10 cellular contexts compared by ENCODE assay signal in the genomic region with DNA sequence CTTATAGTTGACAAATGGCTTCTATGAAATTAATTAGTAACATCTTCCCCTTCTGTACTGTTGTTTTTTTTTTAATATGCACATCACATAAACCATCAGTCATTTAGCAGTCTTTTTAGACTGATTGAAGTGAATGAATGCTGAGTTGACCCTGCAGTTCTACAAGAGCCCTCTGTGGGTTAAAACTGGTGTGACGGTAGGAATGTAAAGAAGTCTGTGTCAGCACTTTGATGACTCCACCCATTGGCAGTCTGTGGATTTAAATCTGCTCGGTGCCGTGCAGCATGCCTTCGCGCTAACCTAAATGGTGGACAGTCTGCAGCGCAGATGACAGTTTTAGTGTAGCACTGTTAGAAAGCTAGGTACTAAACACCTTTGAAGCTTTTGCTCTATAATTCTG. TPM values are rescaled to one million over a fixed set of nuclear protein-coding genes. Genes with fewer than 3 reads are reported as not detected.
A peak's percentile ranks its signal among the peaks of the same experiment; 100 is the strongest.
DNase-seq lines count a peak whose midpoint lies in the region; ATAC-seq, FAIRE-seq and TF ChIP-seq lines count a peak whose summit lies in the region.
"Had no signal": no experiment of that assay in that cellular context is flagged by ENCODE, and none has a peak within 500 bp of the region (broad histone marks: within the 10 kb centered on the region; RNA-seq: fewer than 3 reads in every experiment).

No MANE protein-coding gene starts in this region.

- TF ChIP-seq CTCF in AG10803 (conservative IDR thresholded peaks at IDR 0.05; ENCODE audit: low read length) (peak; percentile 47), D721Med (IDR thresholded peaks at IDR 0.05; ENCODE audit: insufficient read depth, missing control alignments) (no peak)

- H3K4me1 ChIP-seq in right cardiac atrium (ENCODE audit: control insufficient read depth, insufficient read depth, low read length): no peaks in the 10 kb centered on the region

- no peak overlapping the region; the same call in 1 of the 2 replicates for H3K4me3 ChIP-seq in AG10803 (ENCODE audit: low read length)
- no peak overlapping the region for H3K4me3 ChIP-seq in right cardiac atrium (ENCODE audit: low read length)
- H3K4me3 ChIP-seq: thoracic aorta had no signal

- 28% methylated on average over 6 of the region's 6 CpGs for WGBS in right cardiac atrium

- no peak for ATAC-seq in right cardiac atrium
- no peak for ATAC-seq in GM21717 (IDR thresholded peaks at IDR 0.05; ENCODE audit: unreplicated experiment)

- DNase-seq in AG10803 (ENCODE audit: low read depth) (peak; percentile 52), GM03348 (ENCODE audit: low spot score) (peak; percentile 47), SW 1271 (lab: John Stamatoyannopoulos, UW) (peak; percentile 37 to 49), germinal center (ENCODE audit: low spot score) (peak; percentile 44), CD1c-positive myeloid dendritic cell (ENCODE audit: extremely low spot score) (no peak), right cardiac atrium (no peak), D721Med (ENCODE audit: insufficient read length, low spot score) (no peak)

- no peaks in the 10 kb centered on the region for H3K9me3 ChIP-seq in right cardiac atrium (ENCODE audit: control insufficient read depth, low read length)
- H3K9me3 ChIP-seq: thoracic aorta had no signal

- H3K27me3 ChIP-seq in right cardiac atrium (ENCODE audit: control insufficient read depth, insufficient read depth): no peaks in the 10 kb centered on the region

- no peak for FAIRE-seq in D721Med (lab: Jason Lieb, UNC)
- FAIRE-seq: islet of Langerhans had no signal

- no peak overlapping the region for H3K27ac ChIP-seq in right cardiac atrium (ENCODE audit: low read length)
- H3K27ac ChIP-seq: thoracic aorta had no signal

- intact Hi-C loops in right cardiac atrium (cut with DNase I): loop anchor here in 1 of 4 donors (10.0 kb wide), 1 partner anchor 121 kb away; no protein-coding TSS in a partner anchor

RNA-seq across cellular contexts. Expression of a gene that starts 3.1 kb away (rescaled TPM):
- total RNA-seq in right cardiac atrium: 1 to 10 TPM; 9.2 to 9.7 (median 9.6) TPM
- polyA plus RNA-seq in right cardiac atrium: 2.6 TPM

RNA-seq across cellular contexts. Expression of a gene that starts 3.6 kb away (rescaled TPM):
- total RNA-seq in right cardiac atrium: 1 to 10 TPM; 3.7 to 7.4 (median 5.2) TPM
- polyA plus RNA-seq in right cardiac atrium: 2.7 TPM

Comparison
In these comparisons a context has a peak if more than half of its experiments do, and no peak if none do; other contexts are left out.
1. DNase-seq: peak in AG10803 (single experiment), GM03348 (single experiment), SW 1271 (2 of 2) and germinal center (single experiment); none in CD1c-positive myeloid dendritic cell (single experiment), right cardiac atrium (0 of 3) and D721Med (single experiment).